Comparison of ENCODE assay signal across 21 cellular contexts in genomic region chr14:101195309-101195724, GRCh38.
A peak's percentile ranks its signal among the peaks of the same experiment; 100 is the strongest.
DNase-seq lines count a peak whose midpoint lies in the region; ATAC-seq and TF ChIP-seq lines count a peak whose summit lies in the region.
"Had no signal": no experiment of that assay in that cellular context is flagged by ENCODE, and none has a peak within 500 bp of the region (broad histone marks: within the 10 kb centered on the region; RNA-seq: fewer than 3 reads in every experiment).

No MANE protein-coding gene starts in this region.

- no peak overlapping the region for H3K27ac ChIP-seq in RWPE2 (ENCODE audit: poor library complexity, severe bottlenecking)
- H3K27ac ChIP-seq in esophagus muscularis mucosa (replicated peaks in 1 of 4) = peak overlapping the region in 2 of 4 donors; percentile 47 to 52
- no peak overlapping the region for H3K27ac ChIP-seq in neuronal stem cell (replicated peaks; ENCODE audit: low read length)
- H3K27ac ChIP-seq in upper lobe of right lung = no peak overlapping the region
- no peak overlapping the region for H3K27ac ChIP-seq in GM23338 (ENCODE audit: low read depth)
- H3K27ac ChIP-seq: KMS-11 had no signal

- no peaks in the 10 kb centered on the region for H3K79me2 ChIP-seq in GM23338 (replicated peaks; ENCODE audit: insufficient read depth)

- H4K91ac ChIP-seq in neuronal stem cell (ENCODE audit: low read depth, low read length, poor library complexity) = no peak overlapping the region

- peak overlapping the region; percentile 15 for H2AK5ac ChIP-seq in neuronal stem cell (ENCODE audit: low read depth, low read length)

- H2BK15ac ChIP-seq in neuronal stem cell (ENCODE audit: low read length) = peak overlapping the region; percentile 92

- H3K9me3 ChIP-seq in RWPE2 (ENCODE audit: severe bottlenecking) (no peaks in the 10 kb centered on the region), esophagus muscularis mucosa (no peaks in the 10 kb centered on the region), neuronal stem cell (replicated peaks in 1 of 2; ENCODE audit: control insufficient read depth in 2 of 2, insufficient read depth in 1 of 2, low read depth in 1 of 2, low read length in 2 of 2) (no peaks in the 10 kb centered on the region), upper lobe of right lung (no peaks in the 10 kb centered on the region)
- H3K9me3 ChIP-seq: HAP-1, MG63 had no signal

- intact Hi-C loops in esophagus muscularis mucosa (cut with DNase I) = no loop called here
- intact Hi-C loops in upper lobe of right lung (cut with DNase I) = no loop called here

- no peak overlapping the region for H3K4me3 Mint-ChIP-seq in GM23338
- H3K4me3 Mint-ChIP-seq in activated CD8-positive, alpha-beta T cell treated with anti-CD3 and anti-CD28 coated beads, Interleukin-2, amount 10 ng/mL, durations not matched to agents 7 days and 5 days = no peak overlapping the region
- H3K4me3 Mint-ChIP-seq: B cell; CD4-positive, alpha-beta T cell had no signal

- peak overlapping the region; percentile 50 for H3K18ac ChIP-seq in neuronal stem cell (ENCODE audit: low read length)

- H3K79me1 ChIP-seq in neuronal stem cell (ENCODE audit: low read depth, low read length) = no peaks in the 10 kb centered on the region

- ATAC-seq in RWPE2 (ENCODE audit: low read depth) = no peak
- no peak for ATAC-seq in upper lobe of right lung
- no peak for ATAC-seq in GM23338
- ATAC-seq in activated CD8-positive, alpha-beta T cell treated with anti-CD3 and anti-CD28 coated beads, Interleukin-2, amount 10 ng/mL, durations not matched to agents 7 days and 5 days = no peak
- ATAC-seq: GM12878, HepG2, Panc1 had no signal

- no peak for TF ChIP-seq POLR2A in esophagus muscularis mucosa (IDR thresholded peaks at IDR 0.05; ENCODE audit: low read depth)

- H2BK120ac ChIP-seq in neuronal stem cell (ENCODE audit: low read depth, low read length) = no peak overlapping the region

- H3K14ac ChIP-seq in neuronal stem cell (ENCODE audit: low read length) = no peak overlapping the region

- H3K27ac Mint-ChIP-seq in GM23338 = no peak overlapping the region
- H3K27ac Mint-ChIP-seq in activated CD8-positive, alpha-beta T cell treated with anti-CD3 and anti-CD28 coated beads, Interleukin-2, amount 10 ng/mL, durations not matched to agents 7 days and 5 days = no peak overlapping the region
- H3K27ac Mint-ChIP-seq: B cell; CD4-positive, alpha-beta T cell had no signal

- CTCF ChIA-PET in activated CD8-positive, alpha-beta T cell treated with anti-CD3 and anti-CD28 coated beads, Interleukin-2, amount 10 ng/mL, durations not matched to agents 7 days and 5 days (lab: Charles Lee) = no interaction called here

- H3K9ac ChIP-seq in neuronal stem cell (ENCODE audit: low read depth, low read length, poor library complexity) = no peak overlapping the region
- H3K9ac ChIP-seq: KMS-11 had no signal

- WGBS in esophagus muscularis mucosa = 23% methylated on average over 5 of the region's 9 CpGs
- WGBS in neuronal stem cell (ENCODE audit: extremely low coverage in 2 of 2, insufficient read length in 2 of 2, insufficient replicate concordance in 1 of 2), 2 donors = no CpG with 5 or more reads among the region's 9 CpGs

- H3K36me3 Mint-ChIP-seq in GM23338 (ENCODE audit: low read depth) = no peaks in the 10 kb centered on the region
- no peaks in the 10 kb centered on the region for H3K36me3 Mint-ChIP-seq in activated CD8-positive, alpha-beta T cell treated with anti-CD3 and anti-CD28 coated beads, Interleukin-2, amount 10 ng/mL, durations not matched to agents 7 days and 5 days (ENCODE audit: low read depth)

- H3K4ac ChIP-seq in neuronal stem cell (ENCODE audit: low read length) = no peak overlapping the region

- H2BK12ac ChIP-seq in neuronal stem cell (ENCODE audit: low read length) = peak overlapping the region; percentile 41

- TF ChIP-seq CTCF in RWPE2 (IDR thresholded peaks at IDR 0.05; ENCODE audit: poor library complexity, severe bottlenecking) (no peak), esophagus muscularis mucosa (IDR thresholded peaks at IDR 0.05) (no peak), upper lobe of right lung (IDR thresholded peaks at IDR 0.05) (no peak), GM23338 (conservative IDR thresholded peaks at IDR 0.05; ENCODE audit: low read depth in 2 of 2) (no peak)

- peak; percentile 37 for DNase-seq in RWPE2 (ENCODE audit: low spot score)
- DNase-seq in esophagus muscularis mucosa (ENCODE audit: extremely low spot score) = peak; percentile 78
- no peak for DNase-seq in neuronal stem cell (ENCODE audit: low spot score)
- peak; percentile 55 for DNase-seq in upper lobe of right lung
- no peak for DNase-seq in NCI-H1436 treated with DMSO at 0.1 percent for 48 hours (lab: John Stamatoyannopoulos, UW)
- no peak for DNase-seq in GM23338 (ENCODE audit: low spot score)
- DNase-seq in activated CD8-positive, alpha-beta T cell treated with anti-CD3 and anti-CD28 coated beads, Interleukin-2, amount 10 ng/mL, durations not matched to agents 7 days and 5 days = no peak
- DNase-seq: Calu3; CD4-positive, alpha-beta T cell; DMS79; MG63; NCI-H1105; NCI-H187 treated with DMSO at 0.1 percent for 48 hours; NCI-H510A treated with DMSO at 0.1 percent for 48 hours; Right ventricle myocardium superior had no signal

- no peaks in the 10 kb centered on the region for H3F3A ChIP-seq in GM23338 (replicated peaks; ENCODE audit: low read depth)

- POLR2A ChIA-PET in activated CD8-positive, alpha-beta T cell treated with anti-CD3 and anti-CD28 coated beads, Interleukin-2, amount 10 ng/mL, durations not matched to agents 7 days and 5 days (lab: Charles Lee) = no interaction called here

- H4K8ac ChIP-seq in neuronal stem cell (ENCODE audit: low read depth, low read length) = no peak overlapping the region

- H3K27me3 Mint-ChIP-seq in GM23338 (ENCODE audit: insufficient read depth, low read depth, poor library complexity) = peaks cover 5% of the 10 kb centered on the region
- no peaks in the 10 kb centered on the region for H3K27me3 Mint-ChIP-seq in activated CD8-positive, alpha-beta T cell treated with anti-CD3 and anti-CD28 coated beads, Interleukin-2, amount 10 ng/mL, durations not matched to agents 7 days and 5 days (ENCODE audit: low read depth)
- H3K27me3 Mint-ChIP-seq: B cell; CD4-positive, alpha-beta T cell had no signal

- H3K9me2 ChIP-seq in GM23338 (ENCODE audit: insufficient read depth) = no peaks in the 10 kb centered on the region

- peak overlapping the region; percentile 48 for H2AFZ ChIP-seq in neuronal stem cell (ENCODE audit: low read length)
- H2AFZ ChIP-seq in GM23338 = no peak overlapping the region

- TF ChIP-seq EP300 in esophagus muscularis mucosa (IDR thresholded peaks at IDR 0.05) = no peak

- no peak overlapping the region for H3K4me3 ChIP-seq in RWPE2 (ENCODE audit: severe bottlenecking)
- no peak overlapping the region for H3K4me3 ChIP-seq in esophagus muscularis mucosa
- no peak overlapping the region for H3K4me3 ChIP-seq in neuronal stem cell (ENCODE audit: low read length in 2 of 2)
- H3K4me3 ChIP-seq in upper lobe of right lung = no peak overlapping the region
- H3K4me3 ChIP-seq in GM23338 = no peak overlapping the region
- H3K4me3 ChIP-seq: GM12878, HAP-1, MG63 had no signal

- H3K23ac ChIP-seq in neuronal stem cell (ENCODE audit: low read depth, low read length, poor library complexity) = no peak overlapping the region

- H3K9me3 Mint-ChIP-seq in GM23338 = no peaks in the 10 kb centered on the region
- no peaks in the 10 kb centered on the region for H3K9me3 Mint-ChIP-seq in activated CD8-positive, alpha-beta T cell treated with anti-CD3 and anti-CD28 coated beads, Interleukin-2, amount 10 ng/mL, durations not matched to agents 7 days and 5 days (ENCODE audit: insufficient read depth)
- H3K9me3 Mint-ChIP-seq: CD4-positive, alpha-beta T cell had no signal

- H3K36me3 ChIP-seq in RWPE2 (ENCODE audit: low read depth) (no peaks in the 10 kb centered on the region), esophagus muscularis mucosa (no peaks in the 10 kb centered on the region), neuronal stem cell (replicated peaks in 1 of 2; ENCODE audit: control insufficient read depth in 2 of 2, insufficient read depth in 2 of 2, low read length in 2 of 2) (no peaks in the 10 kb centered on the region), upper lobe of right lung (no peaks in the 10 kb centered on the region), GM23338 (ENCODE audit: insufficient read depth) (no peaks in the 10 kb centered on the region)
- H3K36me3 ChIP-seq: HAP-1, MG63 had no signal

- no peaks in the 10 kb centered on the region for H3K27me3 ChIP-seq in RWPE2 (ENCODE audit: insufficient read depth, poor library complexity, severe bottlenecking)
- no peaks in the 10 kb centered on the region for H3K27me3 ChIP-seq in esophagus muscularis mucosa
- no peaks in the 10 kb centered on the region for H3K27me3 ChIP-seq in neuronal stem cell (ENCODE audit: control insufficient read depth in 3 of 3, insufficient read depth in 3 of 3, low read depth in 1 of 3, low read length in 3 of 3)
- H3K27me3 ChIP-seq in upper lobe of right lung = no peaks in the 10 kb centered on the region
- no peaks in the 10 kb centered on the region for H3K27me3 ChIP-seq in GM23338 (ENCODE audit: insufficient read depth)
- H3K27me3 ChIP-seq: MG63 had no signal

- H2BK5ac ChIP-seq in neuronal stem cell (ENCODE audit: low read length) = no peak overlapping the region

- peaks cover 11% of the 10 kb centered on the region for H3K4me1 Mint-ChIP-seq in GM23338
- no peaks in the 10 kb centered on the region for H3K4me1 Mint-ChIP-seq in activated CD8-positive, alpha-beta T cell treated with anti-CD3 and anti-CD28 coated beads, Interleukin-2, amount 10 ng/mL, durations not matched to agents 7 days and 5 days (ENCODE audit: low read depth)
- H3K4me1 Mint-ChIP-seq: B cell had no signal

- H3K4me2 ChIP-seq in neuronal stem cell (ENCODE audit: insufficient read depth, low read length, poor library complexity, severe bottlenecking) = no peak overlapping the region
- no peak overlapping the region for H3K4me2 ChIP-seq in GM23338
- H3K4me2 ChIP-seq: KMS-11 had no signal

- H3K4me1 ChIP-seq in RWPE2 (ENCODE audit: insufficient read depth, poor library complexity, severe bottlenecking) = no peaks in the 10 kb centered on the region
- peaks cover 0 to 19% (median 9%) of the 10 kb centered on the region in 4 donors for H3K4me1 ChIP-seq in esophagus muscularis mucosa
- peaks cover 9 to 20% of the 10 kb centered on the region in 2 donors for H3K4me1 ChIP-seq in neuronal stem cell (ENCODE audit: control insufficient read depth in 2 of 2, insufficient read depth in 1 of 2, low read depth in 1 of 2, low read length in 2 of 2)
- H3K4me1 ChIP-seq in upper lobe of right lung = no peaks in the 10 kb centered on the region
- no peaks in the 10 kb centered on the region; the same call in 1 of the 2 replicates for H3K4me1 ChIP-seq in GM23338 (ENCODE audit: insufficient read depth)
- H3K4me1 ChIP-seq: HAP-1 had no signal

- H4K20me1 ChIP-seq in GM23338 (replicated peaks; ENCODE audit: insufficient read depth) = no peaks in the 10 kb centered on the region

TF ChIP-seq in GM23338, 12 proteins besides CTCF, POLR2A, EP300 and RAD21 (continues in another document):
- TF ChIP-seq ZNF114 (CRISPR knock-in tag; IDR thresholded peaks at IDR 0.05) (no peak), CREB1 (CRISPR knock-in tag; IDR thresholded peaks at IDR 0.05; ENCODE audit: low read depth) (no peak), EZH2phosphoT487 (IDR thresholded peaks at IDR 0.05; ENCODE audit: unreplicated experiment) (no peak)

Comparison
In these comparisons a context has a peak if more than half of its experiments do, and no peak if none do; other contexts are left out.
1. DNase-seq: peak in RWPE2 (single experiment), esophagus muscularis mucosa (single experiment) and upper lobe of right lung (single experiment); none in neuronal stem cell (single experiment), NCI-H1436 treated with DMSO at 0.1 percent for 48 hours (single experiment), GM23338 (single experiment) and activated CD8-positive, alpha-beta T cell treated with anti-CD3 and anti-CD28 coated beads, Interleukin-2, amount 10 ng/mL, durations not matched to agents 7 days and 5 days (single experiment).